Comparison of ENCODE assay signal across 1 cellular context in the genomic region with DNA sequence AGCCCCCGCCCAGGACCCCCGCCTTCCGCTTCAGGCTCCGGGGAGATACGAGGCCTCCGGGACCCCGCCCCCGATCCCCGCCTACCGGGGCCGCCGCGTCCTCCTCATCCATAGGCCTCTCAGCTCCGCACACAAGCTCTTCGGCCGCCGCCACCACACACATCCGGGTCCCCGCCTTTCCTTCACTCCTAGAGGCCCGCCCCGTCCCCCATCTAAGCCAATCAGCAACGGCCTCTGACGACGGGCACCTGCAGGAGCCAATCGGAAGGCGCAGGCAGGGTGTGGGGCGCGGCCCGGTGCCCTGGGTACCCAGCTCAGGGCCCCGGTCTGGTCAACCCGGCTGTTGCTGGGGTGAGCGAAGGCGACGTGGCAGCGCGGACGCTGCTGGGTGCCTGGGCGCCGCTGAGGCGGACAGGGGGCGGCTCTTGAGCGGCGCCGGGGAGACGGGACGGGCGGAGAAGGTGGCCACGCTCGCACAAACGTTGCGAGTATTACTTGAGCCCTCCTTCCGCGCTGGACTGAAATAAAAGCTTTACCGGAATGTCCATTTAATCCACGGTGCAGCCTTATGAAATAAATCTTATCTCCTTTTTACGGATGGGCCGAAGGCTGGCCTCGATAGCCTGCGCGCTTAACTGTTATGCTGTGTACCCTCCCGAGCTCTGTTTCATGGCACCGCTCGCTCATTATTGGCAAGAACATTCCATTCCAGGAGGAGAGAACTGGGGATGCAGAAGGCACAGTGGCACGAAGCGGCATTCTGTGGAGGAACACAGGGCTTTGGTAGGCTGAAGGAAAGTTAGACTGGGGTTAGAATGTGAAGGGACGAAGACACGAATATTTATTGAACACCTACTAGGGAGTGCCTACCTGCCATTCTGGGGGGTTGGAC.
TF ChIP-seq lines count a peak whose summit lies in the region.

A gene with protein sequence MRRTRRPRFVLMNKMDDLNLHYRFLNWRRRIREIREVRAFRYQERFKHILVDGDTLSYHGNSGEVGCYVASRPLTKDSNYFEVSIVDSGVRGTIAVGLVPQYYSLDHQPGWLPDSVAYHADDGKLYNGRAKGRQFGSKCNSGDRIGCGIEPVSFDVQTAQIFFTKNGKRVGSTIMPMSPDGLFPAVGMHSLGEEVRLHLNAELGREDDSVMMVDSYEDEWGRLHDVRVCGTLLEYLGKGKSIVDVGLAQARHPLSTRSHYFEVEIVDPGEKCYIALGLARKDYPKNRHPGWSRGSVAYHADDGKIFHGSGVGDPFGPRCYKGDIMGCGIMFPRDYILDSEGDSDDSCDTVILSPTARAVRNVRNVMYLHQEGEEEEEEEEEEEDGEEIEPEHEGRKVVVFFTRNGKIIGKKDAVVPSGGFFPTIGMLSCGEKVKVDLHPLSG (minus strand): TSS at position 165 of the 892 bp plus-strand sequence. CDS start 57 bp downstream, at position 108.

TF ChIP-seq in HepG2, 621 proteins besides CTCF, POLR2A, EP300 and RAD21 (continued from another document and continues in another):
- TF ChIP-seq, protein P1, sequence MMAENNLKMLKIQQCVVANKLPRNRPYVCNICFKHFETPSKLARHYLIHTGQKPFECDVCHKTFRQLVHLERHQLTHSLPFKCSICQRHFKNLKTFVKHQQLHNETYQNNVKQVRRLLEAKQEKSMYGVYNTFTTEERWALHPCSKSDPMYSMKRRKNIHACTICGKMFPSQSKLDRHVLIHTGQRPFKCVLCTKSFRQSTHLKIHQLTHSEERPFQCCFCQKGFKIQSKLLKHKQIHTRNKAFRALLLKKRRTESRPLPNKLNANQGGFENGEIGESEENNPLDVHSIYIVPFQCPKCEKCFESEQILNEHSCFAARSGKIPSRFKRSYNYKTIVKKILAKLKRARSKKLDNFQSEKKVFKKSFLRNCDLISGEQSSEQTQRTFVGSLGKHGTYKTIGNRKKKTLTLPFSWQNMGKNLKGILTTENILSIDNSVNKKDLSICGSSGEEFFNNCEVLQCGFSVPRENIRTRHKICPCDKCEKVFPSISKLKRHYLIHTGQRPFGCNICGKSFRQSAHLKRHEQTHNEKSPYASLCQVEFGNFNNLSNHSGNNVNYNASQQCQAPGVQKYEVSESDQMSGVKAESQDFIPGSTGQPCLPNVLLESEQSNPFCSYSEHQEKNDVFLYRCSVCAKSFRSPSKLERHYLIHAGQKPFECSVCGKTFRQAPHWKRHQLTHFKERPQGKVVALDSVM (CRISPR knock-in tag; IDR thresholded peaks at IDR 0.05): no peak; the same call in 1 of the 2 replicates
- TF ChIP-seq ZFP37 (CRISPR knock-in tag; IDR thresholded peaks at IDR 0.05; ENCODE audit: borderline replicate concordance) (no peak; the same call in 1 of the 2 replicates), SRY (CRISPR knock-in tag; IDR thresholded peaks at IDR 0.05) (no peak; the same call in 1 of the 2 replicates), ZNF317 (CRISPR knock-in tag; IDR thresholded peaks at IDR 0.05) (0 out of 2 replicates have a peak, but pooled peaks have one; percentile 50), ZNF12 (CRISPR knock-in tag; IDR thresholded peaks at IDR 0.05) (no peak), CCDC6 (CRISPR knock-in tag; IDR thresholded peaks at IDR 0.05) (no peak), ZNF33B (CRISPR knock-in tag; IDR thresholded peaks at IDR 0.05) (peak; percentile 76; the same call in 1 of the 2 replicates), ZNF605 (CRISPR knock-in tag; IDR thresholded peaks at IDR 0.05) (peak; percentile 35; the same call in 1 of the 2 replicates), ZNF883 (CRISPR knock-in tag; IDR thresholded peaks at IDR 0.05; ENCODE audit: not compliant biosample characterization) (peak; percentile 76), ZSCAN12 (CRISPR knock-in tag; IDR thresholded peaks at IDR 0.05) (peak; percentile 45; the same call in 1 of the 2 replicates), NFIB (CRISPR knock-in tag; IDR thresholded peaks at IDR 0.05; ENCODE audit: borderline replicate concordance) (no peak), ZFP36L2 (CRISPR knock-in tag; IDR thresholded peaks at IDR 0.05) (no peak), ZBTB7B (CRISPR knock-in tag; IDR thresholded peaks at IDR 0.05) (no peak), RXRB (CRISPR knock-in tag; IDR thresholded peaks at IDR 0.05; ENCODE audit: borderline replicate concordance) (0 out of 2 replicates have a peak, but pooled peaks have one; percentile 43), ZNF7 (CRISPR knock-in tag; IDR thresholded peaks at IDR 0.05) (no peak), BRD4 (CRISPR knock-in tag; IDR thresholded peaks at IDR 0.05) (no peak), ZBTB38 (CRISPR knock-in tag; IDR thresholded peaks at IDR 0.05) (peak; percentile 29; the same call in 1 of the 2 replicates), TBX3 (IDR thresholded peaks at IDR 0.05; ENCODE audit: borderline replicate concordance) (peak; percentile 51; the same call in 1 of the 2 replicates)
- TF ChIP-seq, protein P2, sequence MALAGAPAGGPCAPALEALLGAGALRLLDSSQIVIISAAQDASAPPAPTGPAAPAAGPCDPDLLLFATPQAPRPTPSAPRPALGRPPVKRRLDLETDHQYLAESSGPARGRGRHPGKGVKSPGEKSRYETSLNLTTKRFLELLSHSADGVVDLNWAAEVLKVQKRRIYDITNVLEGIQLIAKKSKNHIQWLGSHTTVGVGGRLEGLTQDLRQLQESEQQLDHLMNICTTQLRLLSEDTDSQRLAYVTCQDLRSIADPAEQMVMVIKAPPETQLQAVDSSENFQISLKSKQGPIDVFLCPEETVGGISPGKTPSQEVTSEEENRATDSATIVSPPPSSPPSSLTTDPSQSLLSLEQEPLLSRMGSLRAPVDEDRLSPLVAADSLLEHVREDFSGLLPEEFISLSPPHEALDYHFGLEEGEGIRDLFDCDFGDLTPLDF (CRISPR knock-in tag; IDR thresholded peaks at IDR 0.05): no peak
- TF ChIP-seq, protein P3, sequence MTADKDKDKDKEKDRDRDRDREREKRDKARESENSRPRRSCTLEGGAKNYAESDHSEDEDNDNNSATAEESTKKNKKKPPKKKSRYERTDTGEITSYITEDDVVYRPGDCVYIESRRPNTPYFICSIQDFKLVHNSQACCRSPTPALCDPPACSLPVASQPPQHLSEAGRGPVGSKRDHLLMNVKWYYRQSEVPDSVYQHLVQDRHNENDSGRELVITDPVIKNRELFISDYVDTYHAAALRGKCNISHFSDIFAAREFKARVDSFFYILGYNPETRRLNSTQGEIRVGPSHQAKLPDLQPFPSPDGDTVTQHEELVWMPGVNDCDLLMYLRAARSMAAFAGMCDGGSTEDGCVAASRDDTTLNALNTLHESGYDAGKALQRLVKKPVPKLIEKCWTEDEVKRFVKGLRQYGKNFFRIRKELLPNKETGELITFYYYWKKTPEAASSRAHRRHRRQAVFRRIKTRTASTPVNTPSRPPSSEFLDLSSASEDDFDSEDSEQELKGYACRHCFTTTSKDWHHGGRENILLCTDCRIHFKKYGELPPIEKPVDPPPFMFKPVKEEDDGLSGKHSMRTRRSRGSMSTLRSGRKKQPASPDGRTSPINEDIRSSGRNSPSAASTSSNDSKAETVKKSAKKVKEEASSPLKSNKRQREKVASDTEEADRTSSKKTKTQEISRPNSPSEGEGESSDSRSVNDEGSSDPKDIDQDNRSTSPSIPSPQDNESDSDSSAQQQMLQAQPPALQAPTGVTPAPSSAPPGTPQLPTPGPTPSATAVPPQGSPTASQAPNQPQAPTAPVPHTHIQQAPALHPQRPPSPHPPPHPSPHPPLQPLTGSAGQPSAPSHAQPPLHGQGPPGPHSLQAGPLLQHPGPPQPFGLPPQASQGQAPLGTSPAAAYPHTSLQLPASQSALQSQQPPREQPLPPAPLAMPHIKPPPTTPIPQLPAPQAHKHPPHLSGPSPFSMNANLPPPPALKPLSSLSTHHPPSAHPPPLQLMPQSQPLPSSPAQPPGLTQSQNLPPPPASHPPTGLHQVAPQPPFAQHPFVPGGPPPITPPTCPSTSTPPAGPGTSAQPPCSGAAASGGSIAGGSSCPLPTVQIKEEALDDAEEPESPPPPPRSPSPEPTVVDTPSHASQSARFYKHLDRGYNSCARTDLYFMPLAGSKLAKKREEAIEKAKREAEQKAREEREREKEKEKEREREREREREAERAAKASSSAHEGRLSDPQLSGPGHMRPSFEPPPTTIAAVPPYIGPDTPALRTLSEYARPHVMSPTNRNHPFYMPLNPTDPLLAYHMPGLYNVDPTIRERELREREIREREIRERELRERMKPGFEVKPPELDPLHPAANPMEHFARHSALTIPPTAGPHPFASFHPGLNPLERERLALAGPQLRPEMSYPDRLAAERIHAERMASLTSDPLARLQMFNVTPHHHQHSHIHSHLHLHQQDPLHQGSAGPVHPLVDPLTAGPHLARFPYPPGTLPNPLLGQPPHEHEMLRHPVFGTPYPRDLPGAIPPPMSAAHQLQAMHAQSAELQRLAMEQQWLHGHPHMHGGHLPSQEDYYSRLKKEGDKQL (CRISPR knock-in tag; IDR thresholded peaks at IDR 0.05; ENCODE audit: low read depth): no peak
- TF ChIP-seq, protein P4, sequence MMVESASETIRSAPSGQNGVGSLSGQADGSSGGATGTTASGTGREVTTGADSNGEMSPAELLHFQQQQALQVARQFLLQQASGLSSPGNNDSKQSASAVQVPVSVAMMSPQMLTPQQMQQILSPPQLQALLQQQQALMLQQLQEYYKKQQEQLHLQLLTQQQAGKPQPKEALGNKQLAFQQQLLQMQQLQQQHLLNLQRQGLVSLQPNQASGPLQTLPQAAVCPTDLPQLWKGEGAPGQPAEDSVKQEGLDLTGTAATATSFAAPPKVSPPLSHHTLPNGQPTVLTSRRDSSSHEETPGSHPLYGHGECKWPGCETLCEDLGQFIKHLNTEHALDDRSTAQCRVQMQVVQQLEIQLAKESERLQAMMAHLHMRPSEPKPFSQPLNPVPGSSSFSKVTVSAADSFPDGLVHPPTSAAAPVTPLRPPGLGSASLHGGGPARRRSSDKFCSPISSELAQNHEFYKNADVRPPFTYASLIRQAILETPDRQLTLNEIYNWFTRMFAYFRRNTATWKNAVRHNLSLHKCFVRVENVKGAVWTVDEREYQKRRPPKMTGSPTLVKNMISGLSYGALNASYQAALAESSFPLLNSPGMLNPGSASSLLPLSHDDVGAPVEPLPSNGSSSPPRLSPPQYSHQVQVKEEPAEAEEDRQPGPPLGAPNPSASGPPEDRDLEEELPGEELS (CRISPR knock-in tag; IDR thresholded peaks at IDR 0.05): no peak
- TF ChIP-seq, protein P5, sequence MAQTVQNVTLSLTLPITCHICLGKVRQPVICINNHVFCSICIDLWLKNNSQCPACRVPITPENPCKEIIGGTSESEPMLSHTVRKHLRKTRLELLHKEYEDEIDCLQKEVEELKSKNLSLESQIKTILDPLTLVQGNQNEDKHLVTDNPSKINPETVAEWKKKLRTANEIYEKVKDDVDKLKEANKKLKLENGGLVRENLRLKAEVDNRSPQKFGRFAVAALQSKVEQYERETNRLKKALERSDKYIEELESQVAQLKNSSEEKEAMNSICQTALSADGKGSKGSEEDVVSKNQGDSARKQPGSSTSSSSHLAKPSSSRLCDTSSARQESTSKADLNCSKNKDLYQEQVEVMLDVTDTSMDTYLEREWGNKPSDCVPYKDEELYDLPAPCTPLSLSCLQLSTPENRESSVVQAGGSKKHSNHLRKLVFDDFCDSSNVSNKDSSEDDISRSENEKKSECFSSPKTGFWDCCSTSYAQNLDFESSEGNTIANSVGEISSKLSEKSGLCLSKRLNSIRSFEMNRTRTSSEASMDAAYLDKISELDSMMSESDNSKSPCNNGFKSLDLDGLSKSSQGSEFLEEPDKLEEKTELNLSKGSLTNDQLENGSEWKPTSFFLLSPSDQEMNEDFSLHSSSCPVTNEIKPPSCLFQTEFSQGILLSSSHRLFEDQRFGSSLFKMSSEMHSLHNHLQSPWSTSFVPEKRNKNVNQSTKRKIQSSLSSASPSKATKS (CRISPR knock-in tag; IDR thresholded peaks at IDR 0.05): no peak
- TF ChIP-seq, protein P6, sequence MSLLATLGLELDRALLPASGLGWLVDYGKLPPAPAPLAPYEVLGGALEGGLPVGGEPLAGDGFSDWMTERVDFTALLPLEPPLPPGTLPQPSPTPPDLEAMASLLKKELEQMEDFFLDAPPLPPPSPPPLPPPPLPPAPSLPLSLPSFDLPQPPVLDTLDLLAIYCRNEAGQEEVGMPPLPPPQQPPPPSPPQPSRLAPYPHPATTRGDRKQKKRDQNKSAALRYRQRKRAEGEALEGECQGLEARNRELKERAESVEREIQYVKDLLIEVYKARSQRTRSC (CRISPR knock-in tag; IDR thresholded peaks at IDR 0.05; ENCODE audit: low read depth): no peak
- TF ChIP-seq, protein P7, sequence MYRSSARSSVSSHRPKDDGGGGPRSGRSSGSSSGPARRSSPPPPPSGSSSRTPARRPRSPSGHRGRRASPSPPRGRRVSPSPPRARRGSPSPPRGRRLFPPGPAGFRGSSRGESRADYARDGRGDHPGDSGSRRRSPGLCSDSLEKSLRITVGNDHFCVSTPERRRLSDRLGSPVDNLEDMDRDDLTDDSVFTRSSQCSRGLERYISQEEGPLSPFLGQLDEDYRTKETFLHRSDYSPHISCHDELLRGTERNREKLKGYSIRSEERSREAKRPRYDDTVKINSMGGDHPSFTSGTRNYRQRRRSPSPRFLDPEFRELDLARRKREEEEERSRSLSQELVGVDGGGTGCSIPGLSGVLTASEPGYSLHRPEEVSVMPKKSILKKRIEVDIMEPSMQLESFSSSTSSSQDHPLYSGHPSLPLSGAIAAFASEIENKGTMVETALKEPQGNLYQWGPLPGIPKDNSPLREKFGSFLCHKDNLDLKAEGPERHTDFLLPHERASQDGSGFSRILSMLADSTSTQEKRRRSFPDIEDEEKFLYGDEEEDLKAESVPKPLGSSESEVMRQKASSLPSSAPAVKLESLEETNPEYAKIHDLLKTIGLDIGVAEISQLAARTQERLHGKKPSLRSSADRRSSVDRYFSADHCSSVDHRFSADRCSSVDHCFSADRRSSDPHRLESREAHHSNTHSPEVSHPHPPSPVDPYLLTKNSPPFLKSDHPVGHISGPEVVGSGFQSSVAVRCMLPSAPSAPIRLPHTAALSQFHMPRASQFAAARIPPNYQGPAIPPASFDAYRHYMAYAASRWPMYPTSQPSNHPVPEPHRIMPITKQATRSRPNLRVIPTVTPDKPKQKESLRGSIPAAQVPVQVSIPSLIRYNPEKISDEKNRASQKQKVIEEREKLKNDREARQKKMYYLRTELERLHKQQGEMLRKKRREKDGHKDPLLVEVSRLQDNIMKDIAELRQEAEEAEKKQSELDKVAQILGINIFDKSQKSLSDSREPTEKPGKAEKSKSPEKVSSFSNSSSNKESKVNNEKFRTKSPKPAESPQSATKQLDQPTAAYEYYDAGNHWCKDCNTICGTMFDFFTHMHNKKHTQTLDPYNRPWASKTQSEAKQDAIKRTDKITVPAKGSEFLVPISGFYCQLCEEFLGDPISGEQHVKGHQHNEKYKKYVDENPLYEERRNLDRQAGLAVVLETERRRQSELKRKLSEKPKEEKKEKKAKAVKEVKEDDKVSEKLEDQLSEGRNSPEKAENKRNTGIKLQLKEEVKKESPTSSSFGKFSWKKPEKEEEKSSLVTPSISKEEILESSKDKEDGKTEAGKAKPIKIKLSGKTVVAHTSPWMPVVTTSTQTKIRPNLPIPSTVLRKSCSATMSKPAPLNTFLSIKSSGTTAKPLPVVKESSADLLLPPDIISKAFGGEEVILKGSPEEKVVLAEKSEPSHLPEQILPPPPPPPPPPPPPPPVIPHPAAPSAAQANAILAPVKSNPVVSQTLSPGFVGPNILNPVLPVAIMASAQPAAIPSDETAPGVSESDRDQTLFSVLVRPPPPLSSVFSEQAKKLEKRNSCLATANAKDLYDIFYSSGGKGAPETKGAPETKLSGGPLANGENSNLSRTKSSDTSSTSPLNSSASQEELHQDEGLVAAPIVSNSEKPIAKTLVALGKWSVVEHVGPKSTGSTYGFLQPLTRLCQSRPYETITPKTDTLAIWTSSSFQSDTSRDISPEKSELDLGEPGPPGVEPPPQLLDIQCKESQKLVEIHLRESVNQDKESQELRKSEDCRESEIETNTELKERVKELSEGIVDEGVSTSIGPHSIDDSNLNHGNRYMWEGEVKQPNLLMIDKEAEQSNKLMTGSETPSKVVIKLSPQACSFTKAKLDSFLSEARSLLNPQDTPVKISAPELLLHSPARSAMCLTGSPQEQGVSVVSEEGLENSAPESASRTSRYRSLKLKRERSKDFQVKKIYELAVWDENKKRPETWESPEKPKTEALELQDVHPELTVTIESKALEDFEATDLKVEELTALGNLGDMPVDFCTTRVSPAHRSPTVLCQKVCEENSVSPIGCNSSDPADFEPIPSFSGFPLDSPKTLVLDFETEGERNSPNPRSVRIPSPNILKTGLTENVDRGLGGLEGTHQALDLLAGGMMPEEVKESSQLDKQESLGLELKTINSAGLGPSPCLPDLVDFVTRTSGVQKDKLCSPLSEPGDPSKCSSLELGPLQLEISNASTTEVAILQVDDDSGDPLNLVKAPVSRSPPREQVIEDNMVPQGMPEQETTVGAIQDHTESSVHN (CRISPR knock-in tag; IDR thresholded peaks at IDR 0.05): no peak
